Comparison of ENCODE assay signal across 1 cellular context in genomic region chr18:45666520-45666919, GRCh38.
TF ChIP-seq lines count a peak whose summit lies in the region.

No MANE protein-coding gene starts in this region.

TF ChIP-seq in SK-N-SH, 30 proteins besides CTCF, POLR2A, EP300 and RAD21 (continued from another document):
- TF ChIP-seq, protein P1, sequence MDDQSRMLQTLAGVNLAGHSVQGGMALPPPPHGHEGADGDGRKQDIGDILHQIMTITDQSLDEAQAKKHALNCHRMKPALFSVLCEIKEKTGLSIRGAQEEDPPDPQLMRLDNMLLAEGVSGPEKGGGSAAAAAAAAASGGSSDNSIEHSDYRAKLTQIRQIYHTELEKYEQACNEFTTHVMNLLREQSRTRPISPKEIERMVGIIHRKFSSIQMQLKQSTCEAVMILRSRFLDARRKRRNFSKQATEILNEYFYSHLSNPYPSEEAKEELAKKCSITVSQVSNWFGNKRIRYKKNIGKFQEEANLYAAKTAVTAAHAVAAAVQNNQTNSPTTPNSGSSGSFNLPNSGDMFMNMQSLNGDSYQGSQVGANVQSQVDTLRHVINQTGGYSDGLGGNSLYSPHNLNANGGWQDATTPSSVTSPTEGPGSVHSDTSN (IDR thresholded peaks at IDR 0.05), result no peak
- TF ChIP-seq FOXM1 (IDR thresholded peaks at IDR 0.05; ENCODE audit: low read depth), result no peak
- no peak for TF ChIP-seq TEAD4 (IDR thresholded peaks at IDR 0.05; ENCODE audit: borderline replicate concordance, insufficient read depth)
- TF ChIP-seq FOXJ3 (CRISPR knock-in tag; IDR thresholded peaks at IDR 0.05), result no peak
- no peak for TF ChIP-seq GABPA (IDR thresholded peaks at IDR 0.05; ENCODE audit: low read depth)
- TF ChIP-seq, protein P2, sequence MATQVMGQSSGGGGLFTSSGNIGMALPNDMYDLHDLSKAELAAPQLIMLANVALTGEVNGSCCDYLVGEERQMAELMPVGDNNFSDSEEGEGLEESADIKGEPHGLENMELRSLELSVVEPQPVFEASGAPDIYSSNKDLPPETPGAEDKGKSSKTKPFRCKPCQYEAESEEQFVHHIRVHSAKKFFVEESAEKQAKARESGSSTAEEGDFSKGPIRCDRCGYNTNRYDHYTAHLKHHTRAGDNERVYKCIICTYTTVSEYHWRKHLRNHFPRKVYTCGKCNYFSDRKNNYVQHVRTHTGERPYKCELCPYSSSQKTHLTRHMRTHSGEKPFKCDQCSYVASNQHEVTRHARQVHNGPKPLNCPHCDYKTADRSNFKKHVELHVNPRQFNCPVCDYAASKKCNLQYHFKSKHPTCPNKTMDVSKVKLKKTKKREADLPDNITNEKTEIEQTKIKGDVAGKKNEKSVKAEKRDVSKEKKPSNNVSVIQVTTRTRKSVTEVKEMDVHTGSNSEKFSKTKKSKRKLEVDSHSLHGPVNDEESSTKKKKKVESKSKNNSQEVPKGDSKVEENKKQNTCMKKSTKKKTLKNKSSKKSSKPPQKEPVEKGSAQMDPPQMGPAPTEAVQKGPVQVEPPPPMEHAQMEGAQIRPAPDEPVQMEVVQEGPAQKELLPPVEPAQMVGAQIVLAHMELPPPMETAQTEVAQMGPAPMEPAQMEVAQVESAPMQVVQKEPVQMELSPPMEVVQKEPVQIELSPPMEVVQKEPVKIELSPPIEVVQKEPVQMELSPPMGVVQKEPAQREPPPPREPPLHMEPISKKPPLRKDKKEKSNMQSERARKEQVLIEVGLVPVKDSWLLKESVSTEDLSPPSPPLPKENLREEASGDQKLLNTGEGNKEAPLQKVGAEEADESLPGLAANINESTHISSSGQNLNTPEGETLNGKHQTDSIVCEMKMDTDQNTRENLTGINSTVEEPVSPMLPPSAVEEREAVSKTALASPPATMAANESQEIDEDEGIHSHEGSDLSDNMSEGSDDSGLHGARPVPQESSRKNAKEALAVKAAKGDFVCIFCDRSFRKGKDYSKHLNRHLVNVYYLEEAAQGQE (IDR thresholded peaks at IDR 0.05; ENCODE audit: low read depth, low read length), result no peak
- no peak for TF ChIP-seq RFX5 (IDR thresholded peaks at IDR 0.05; ENCODE audit: low read length)
- no peak for TF ChIP-seq CHD2 (IDR thresholded peaks at IDR 0.05; ENCODE audit: low read length, partially characterized antibody)
- TF ChIP-seq RCOR1 (IDR thresholded peaks at IDR 0.05; ENCODE audit: low read length), result no peak
